1 cellular context compared by ENCODE assay signal in the genomic region with DNA sequence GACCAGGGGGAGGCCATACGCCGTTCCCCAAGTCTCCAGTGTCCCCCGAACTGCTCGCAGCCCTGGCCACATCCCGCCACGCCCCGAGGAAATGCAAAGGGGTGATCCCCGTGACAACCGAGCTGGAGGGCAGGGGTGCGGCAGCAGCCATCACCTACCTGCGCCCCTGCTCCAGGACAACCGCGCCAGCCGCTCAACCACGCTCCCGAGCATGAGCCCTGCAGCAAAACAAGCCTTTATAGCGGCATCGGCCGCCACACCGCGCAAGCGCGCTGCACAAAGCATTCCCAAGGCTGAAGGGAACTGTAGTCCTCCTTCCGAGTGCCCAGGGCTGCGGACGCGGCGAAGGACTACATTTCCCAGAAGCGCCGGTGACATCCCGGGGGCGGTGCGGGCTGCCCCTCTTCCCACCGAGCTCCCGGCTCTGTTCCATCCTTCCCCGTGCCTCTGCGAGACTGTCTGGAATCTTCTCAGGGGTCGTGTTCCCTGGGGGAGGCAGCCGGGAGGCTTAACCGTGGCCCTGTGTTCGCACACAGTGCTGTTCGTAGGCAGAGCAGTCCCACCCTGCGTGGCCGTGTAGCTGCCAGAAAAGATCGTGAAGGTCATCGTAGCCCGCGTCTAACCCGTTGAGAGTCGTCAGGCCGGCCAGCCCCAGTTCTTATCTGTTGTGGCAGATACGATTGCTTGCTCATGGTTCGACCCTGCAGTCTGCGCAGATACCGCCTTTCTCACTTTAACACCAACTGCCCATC.
TF ChIP-seq lines count a peak whose summit lies in the region.

A gene (minus strand): TSS at position 213 of the 752 bp plus-strand sequence. CDS start 3,492 bp downstream, outside the sequence.

TF ChIP-seq in GM12878, 131 proteins besides CTCF, POLR2A, EP300 and RAD21 (continued from another document and continues in another):
- TF ChIP-seq, protein P1, sequence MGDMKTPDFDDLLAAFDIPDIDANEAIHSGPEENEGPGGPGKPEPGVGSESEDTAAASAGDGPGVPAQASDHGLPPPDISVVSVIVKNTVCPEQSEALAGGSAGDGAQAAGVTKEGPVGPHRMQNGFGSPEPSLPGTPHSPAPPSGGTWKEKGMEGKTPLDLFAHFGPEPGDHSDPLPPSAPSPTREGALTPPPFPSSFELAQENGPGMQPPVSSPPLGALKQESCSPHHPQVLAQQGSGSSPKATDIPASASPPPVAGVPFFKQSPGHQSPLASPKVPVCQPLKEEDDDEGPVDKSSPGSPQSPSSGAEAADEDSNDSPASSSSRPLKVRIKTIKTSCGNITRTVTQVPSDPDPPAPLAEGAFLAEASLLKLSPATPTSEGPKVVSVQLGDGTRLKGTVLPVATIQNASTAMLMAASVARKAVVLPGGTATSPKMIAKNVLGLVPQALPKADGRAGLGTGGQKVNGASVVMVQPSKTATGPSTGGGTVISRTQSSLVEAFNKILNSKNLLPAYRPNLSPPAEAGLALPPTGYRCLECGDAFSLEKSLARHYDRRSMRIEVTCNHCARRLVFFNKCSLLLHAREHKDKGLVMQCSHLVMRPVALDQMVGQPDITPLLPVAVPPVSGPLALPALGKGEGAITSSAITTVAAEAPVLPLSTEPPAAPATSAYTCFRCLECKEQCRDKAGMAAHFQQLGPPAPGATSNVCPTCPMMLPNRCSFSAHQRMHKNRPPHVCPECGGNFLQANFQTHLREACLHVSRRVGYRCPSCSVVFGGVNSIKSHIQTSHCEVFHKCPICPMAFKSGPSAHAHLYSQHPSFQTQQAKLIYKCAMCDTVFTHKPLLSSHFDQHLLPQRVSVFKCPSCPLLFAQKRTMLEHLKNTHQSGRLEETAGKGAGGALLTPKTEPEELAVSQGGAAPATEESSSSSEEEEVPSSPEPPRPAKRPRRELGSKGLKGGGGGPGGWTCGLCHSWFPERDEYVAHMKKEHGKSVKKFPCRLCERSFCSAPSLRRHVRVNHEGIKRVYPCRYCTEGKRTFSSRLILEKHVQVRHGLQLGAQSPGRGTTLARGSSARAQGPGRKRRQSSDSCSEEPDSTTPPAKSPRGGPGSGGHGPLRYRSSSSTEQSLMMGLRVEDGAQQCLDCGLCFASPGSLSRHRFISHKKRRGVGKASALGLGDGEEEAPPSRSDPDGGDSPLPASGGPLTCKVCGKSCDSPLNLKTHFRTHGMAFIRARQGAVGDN (IDR thresholded peaks at IDR 0.05), result 0 out of 2 replicates have a peak, but pooled peaks have one; percentile 15
- TF ChIP-seq SIX5 (IDR thresholded peaks at IDR 0.05; ENCODE audit: low read depth, low read length, severe bottlenecking) (peak; percentile 93), MTA2 (IDR thresholded peaks at IDR 0.05; ENCODE audit: low read depth) (0 out of 2 replicates have a peak, but pooled peaks have one; percentile 9), IRF4 (IDR thresholded peaks at IDR 0.05; ENCODE audit: low read depth, low read length) (peak; percentile 29; the same call in 1 of the 2 replicates), TARDBP (IDR thresholded peaks at IDR 0.05; ENCODE audit: borderline replicate concordance) (no peak), KAT2A (conservative IDR thresholded peaks at IDR 0.05; ENCODE audit: control insufficient read depth, low read depth, low read length) (no peak), RB1 (IDR thresholded peaks at IDR 0.05; ENCODE audit: borderline replicate concordance) (0 out of 2 replicates have a peak, but pooled peaks have one; percentile 18), BACH1 (IDR thresholded peaks at IDR 0.05; ENCODE audit: borderline replicate concordance) (no peak), NR2F1 (conservative IDR thresholded peaks at IDR 0.05) (peak; percentile 71), BCL11A (IDR thresholded peaks at IDR 0.05; ENCODE audit: low read depth, low read length) (no peak), RCOR1 (conservative IDR thresholded peaks at IDR 0.05; ENCODE audit: low read depth, low read length) (no peak), ETV6 (conservative IDR thresholded peaks at IDR 0.05 in 1 of 2, IDR thresholded peaks at IDR 0.05 in 1 of 2; ENCODE audit: borderline replicate concordance in 1 of 2, low read depth in 1 of 2) (no peak), EGR1 (IDR thresholded peaks at IDR 0.05; ENCODE audit: borderline replicate concordance in 1 of 2, low read depth in 2 of 2, low read length in 2 of 2) (peak in 1 of 2 experiments; percentile 88; a peak in 2 of 3 replicates), FOXM1 (IDR thresholded peaks at IDR 0.05; ENCODE audit: low read depth, low read length) (no peak), EED (IDR thresholded peaks at IDR 0.05; ENCODE audit: low read depth) (peak; percentile 8; the same call in 1 of the 2 replicates), MXI1 (IDR thresholded peaks at IDR 0.05; ENCODE audit: low read depth, low read length) (0 out of 2 replicates have a peak, but pooled peaks have one; percentile 10), ZZZ3 (IDR thresholded peaks at IDR 0.05; ENCODE audit: control insufficient read depth, insufficient read length, low read depth) (no peak), CHD1 (IDR thresholded peaks at IDR 0.05; ENCODE audit: low read depth, low read length) (no peak), HDAC2 (IDR thresholded peaks at IDR 0.05) (no peak), CREM (IDR thresholded peaks at IDR 0.05; ENCODE audit: low read depth) (peak; percentile 58; the same call in 1 of the 2 replicates), FOS (IDR thresholded peaks at IDR 0.05; ENCODE audit: borderline replicate concordance, extremely low read depth, insufficient read length) (no peak), ZBED1 (IDR thresholded peaks at IDR 0.05; ENCODE audit: borderline replicate concordance) (no peak), CBX3 (IDR thresholded peaks at IDR 0.05; ENCODE audit: borderline replicate concordance, low read depth) (no peak), ASH2L (IDR thresholded peaks at IDR 0.05; ENCODE audit: borderline replicate concordance, low read depth) (no peak), SMAD5 (IDR thresholded peaks at IDR 0.05; ENCODE audit: low read depth) (no peak), MYC (IDR thresholded peaks at IDR 0.05; ENCODE audit: insufficient read depth, insufficient read length, insufficient replicate concordance, low read length, severe bottlenecking) (no peak), HDAC6 (IDR thresholded peaks at IDR 0.05; ENCODE audit: unreplicated experiment) (no peak), CHD2 (IDR thresholded peaks at IDR 0.05; ENCODE audit: borderline replicate concordance, low read depth, low read length) (0 out of 2 replicates have a peak, but pooled peaks have one; percentile 23), NRF1 (conservative IDR thresholded peaks at IDR 0.05; ENCODE audit: low read depth, low read length) (peak; percentile 51), CBX5 (IDR thresholded peaks at IDR 0.05; ENCODE audit: low read depth) (no peak)
- TF ChIP-seq, protein P2, sequence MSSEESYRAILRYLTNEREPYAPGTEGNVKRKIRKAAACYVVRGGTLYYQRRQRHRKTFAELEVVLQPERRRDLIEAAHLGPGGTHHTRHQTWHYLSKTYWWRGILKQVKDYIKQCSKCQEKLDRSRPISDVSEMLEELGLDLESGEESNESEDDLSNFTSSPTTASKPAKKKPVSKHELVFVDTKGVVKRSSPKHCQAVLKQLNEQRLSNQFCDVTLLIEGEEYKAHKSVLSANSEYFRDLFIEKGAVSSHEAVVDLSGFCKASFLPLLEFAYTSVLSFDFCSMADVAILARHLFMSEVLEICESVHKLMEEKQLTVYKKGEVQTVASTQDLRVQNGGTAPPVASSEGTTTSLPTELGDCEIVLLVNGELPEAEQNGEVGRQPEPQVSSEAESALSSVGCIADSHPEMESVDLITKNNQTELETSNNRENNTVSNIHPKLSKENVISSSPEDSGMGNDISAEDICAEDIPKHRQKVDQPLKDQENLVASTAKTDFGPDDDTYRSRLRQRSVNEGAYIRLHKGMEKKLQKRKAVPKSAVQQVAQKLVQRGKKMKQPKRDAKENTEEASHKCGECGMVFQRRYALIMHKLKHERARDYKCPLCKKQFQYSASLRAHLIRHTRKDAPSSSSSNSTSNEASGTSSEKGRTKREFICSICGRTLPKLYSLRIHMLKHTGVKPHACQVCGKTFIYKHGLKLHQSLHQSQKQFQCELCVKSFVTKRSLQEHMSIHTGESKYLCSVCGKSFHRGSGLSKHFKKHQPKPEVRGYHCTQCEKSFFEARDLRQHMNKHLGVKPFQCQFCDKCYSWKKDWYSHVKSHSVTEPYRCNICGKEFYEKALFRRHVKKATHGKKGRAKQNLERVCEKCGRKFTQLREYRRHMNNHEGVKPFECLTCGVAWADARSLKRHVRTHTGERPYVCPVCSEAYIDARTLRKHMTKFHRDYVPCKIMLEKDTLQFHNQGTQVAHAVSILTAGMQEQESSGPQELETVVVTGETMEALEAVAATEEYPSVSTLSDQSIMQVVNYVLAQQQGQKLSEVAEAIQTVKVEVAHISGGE (CRISPR knock-in tag; IDR thresholded peaks at IDR 0.05), result no peak
- TF ChIP-seq, protein P3, sequence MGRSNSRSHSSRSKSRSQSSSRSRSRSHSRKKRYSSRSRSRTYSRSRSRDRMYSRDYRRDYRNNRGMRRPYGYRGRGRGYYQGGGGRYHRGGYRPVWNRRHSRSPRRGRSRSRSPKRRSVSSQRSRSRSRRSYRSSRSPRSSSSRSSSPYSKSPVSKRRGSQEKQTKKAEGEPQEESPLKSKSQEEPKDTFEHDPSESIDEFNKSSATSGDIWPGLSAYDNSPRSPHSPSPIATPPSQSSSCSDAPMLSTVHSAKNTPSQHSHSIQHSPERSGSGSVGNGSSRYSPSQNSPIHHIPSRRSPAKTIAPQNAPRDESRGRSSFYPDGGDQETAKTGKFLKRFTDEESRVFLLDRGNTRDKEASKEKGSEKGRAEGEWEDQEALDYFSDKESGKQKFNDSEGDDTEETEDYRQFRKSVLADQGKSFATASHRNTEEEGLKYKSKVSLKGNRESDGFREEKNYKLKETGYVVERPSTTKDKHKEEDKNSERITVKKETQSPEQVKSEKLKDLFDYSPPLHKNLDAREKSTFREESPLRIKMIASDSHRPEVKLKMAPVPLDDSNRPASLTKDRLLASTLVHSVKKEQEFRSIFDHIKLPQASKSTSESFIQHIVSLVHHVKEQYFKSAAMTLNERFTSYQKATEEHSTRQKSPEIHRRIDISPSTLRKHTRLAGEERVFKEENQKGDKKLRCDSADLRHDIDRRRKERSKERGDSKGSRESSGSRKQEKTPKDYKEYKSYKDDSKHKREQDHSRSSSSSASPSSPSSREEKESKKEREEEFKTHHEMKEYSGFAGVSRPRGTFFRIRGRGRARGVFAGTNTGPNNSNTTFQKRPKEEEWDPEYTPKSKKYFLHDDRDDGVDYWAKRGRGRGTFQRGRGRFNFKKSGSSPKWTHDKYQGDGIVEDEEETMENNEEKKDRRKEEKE (IDR thresholded peaks at IDR 0.05), result no peak
- TF ChIP-seq, protein P4, sequence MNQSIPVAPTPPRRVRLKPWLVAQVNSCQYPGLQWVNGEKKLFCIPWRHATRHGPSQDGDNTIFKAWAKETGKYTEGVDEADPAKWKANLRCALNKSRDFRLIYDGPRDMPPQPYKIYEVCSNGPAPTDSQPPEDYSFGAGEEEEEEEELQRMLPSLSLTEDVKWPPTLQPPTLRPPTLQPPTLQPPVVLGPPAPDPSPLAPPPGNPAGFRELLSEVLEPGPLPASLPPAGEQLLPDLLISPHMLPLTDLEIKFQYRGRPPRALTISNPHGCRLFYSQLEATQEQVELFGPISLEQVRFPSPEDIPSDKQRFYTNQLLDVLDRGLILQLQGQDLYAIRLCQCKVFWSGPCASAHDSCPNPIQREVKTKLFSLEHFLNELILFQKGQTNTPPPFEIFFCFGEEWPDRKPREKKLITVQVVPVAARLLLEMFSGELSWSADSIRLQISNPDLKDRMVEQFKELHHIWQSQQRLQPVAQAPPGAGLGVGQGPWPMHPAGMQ (IDR thresholded peaks at IDR 0.05; ENCODE audit: borderline replicate concordance), result no peak
- TF ChIP-seq, protein P5, sequence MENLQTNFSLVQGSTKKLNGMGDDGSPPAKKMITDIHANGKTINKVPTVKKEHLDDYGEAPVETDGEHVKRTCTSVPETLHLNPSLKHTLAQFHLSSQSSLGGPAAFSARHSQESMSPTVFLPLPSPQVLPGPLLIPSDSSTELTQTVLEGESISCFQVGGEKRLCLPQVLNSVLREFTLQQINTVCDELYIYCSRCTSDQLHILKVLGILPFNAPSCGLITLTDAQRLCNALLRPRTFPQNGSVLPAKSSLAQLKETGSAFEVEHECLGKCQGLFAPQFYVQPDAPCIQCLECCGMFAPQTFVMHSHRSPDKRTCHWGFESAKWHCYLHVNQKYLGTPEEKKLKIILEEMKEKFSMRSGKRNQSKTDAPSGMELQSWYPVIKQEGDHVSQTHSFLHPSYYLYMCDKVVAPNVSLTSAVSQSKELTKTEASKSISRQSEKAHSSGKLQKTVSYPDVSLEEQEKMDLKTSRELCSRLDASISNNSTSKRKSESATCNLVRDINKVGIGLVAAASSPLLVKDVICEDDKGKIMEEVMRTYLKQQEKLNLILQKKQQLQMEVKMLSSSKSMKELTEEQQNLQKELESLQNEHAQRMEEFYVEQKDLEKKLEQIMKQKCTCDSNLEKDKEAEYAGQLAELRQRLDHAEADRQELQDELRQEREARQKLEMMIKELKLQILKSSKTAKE (IDR thresholded peaks at IDR 0.05; ENCODE audit: low read depth, poor library complexity, severe bottlenecking), result no peak
- TF ChIP-seq, protein P6, sequence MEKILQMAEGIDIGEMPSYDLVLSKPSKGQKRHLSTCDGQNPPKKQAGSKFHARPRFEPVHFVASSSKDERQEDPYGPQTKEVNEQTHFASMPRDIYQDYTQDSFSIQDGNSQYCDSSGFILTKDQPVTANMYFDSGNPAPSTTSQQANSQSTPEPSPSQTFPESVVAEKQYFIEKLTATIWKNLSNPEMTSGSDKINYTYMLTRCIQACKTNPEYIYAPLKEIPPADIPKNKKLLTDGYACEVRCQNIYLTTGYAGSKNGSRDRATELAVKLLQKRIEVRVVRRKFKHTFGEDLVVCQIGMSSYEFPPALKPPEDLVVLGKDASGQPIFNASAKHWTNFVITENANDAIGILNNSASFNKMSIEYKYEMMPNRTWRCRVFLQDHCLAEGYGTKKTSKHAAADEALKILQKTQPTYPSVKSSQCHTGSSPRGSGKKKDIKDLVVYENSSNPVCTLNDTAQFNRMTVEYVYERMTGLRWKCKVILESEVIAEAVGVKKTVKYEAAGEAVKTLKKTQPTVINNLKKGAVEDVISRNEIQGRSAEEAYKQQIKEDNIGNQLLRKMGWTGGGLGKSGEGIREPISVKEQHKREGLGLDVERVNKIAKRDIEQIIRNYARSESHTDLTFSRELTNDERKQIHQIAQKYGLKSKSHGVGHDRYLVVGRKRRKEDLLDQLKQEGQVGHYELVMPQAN (conservative IDR thresholded peaks at IDR 0.05), result no peak; the same call in 1 of the 2 replicates
- TF ChIP-seq, protein P7, sequence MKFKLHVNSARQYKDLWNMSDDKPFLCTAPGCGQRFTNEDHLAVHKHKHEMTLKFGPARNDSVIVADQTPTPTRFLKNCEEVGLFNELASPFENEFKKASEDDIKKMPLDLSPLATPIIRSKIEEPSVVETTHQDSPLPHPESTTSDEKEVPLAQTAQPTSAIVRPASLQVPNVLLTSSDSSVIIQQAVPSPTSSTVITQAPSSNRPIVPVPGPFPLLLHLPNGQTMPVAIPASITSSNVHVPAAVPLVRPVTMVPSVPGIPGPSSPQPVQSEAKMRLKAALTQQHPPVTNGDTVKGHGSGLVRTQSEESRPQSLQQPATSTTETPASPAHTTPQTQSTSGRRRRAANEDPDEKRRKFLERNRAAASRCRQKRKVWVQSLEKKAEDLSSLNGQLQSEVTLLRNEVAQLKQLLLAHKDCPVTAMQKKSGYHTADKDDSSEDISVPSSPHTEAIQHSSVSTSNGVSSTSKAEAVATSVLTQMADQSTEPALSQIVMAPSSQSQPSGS (IDR thresholded peaks at IDR 0.05; ENCODE audit: low read length), result no peak
- TF ChIP-seq, protein P8, sequence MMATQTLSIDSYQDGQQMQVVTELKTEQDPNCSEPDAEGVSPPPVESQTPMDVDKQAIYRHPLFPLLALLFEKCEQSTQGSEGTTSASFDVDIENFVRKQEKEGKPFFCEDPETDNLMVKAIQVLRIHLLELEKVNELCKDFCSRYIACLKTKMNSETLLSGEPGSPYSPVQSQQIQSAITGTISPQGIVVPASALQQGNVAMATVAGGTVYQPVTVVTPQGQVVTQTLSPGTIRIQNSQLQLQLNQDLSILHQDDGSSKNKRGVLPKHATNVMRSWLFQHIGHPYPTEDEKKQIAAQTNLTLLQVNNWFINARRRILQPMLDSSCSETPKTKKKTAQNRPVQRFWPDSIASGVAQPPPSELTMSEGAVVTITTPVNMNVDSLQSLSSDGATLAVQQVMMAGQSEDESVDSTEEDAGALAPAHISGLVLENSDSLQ (IDR thresholded peaks at IDR 0.05), result peak; percentile 15; the same call in 1 of the 2 replicates
